ENCODE assay signal across 22 cellular contexts in genomic region chrX:64334467-64334866, GRCh38.
"Had no signal": no experiment of that assay in that cellular context is flagged by ENCODE, and none has a peak within 500 bp of the region (broad histone marks: within the 10 kb centered on the region; RNA-seq: fewer than 3 reads in every experiment).

No MANE protein-coding gene starts in this region.

- H3K4me1 ChIP-seq: heart left ventricle, left ventricle myocardium inferior, right atrium auricular region, right lobe of liver, stomach, tibial nerve, upper lobe of left lung had no signal

- H3K9me3 ChIP-seq: heart left ventricle, left ventricle myocardium inferior, neutrophil, right atrium auricular region, right lobe of liver, stomach, tibial nerve, upper lobe of left lung had no signal

- DNase-seq: glutamatergic neuron; heart left ventricle; islet precursor cell; left ventricle myocardium inferior; mesendoderm; naive thymus-derived CD4-positive, alpha-beta T cell; occipital lobe; right lobe of liver; stimulated activated CD4-positive, alpha-beta T cell treated with anti-CD3 and anti-CD28 coated beads, Interleukin-12 subunit alpha, Interleukin-12 subunit beta, amount 100 ng/mL, for 4 hours; stimulated activated CD4-positive, alpha-beta T cell treated with anti-CD3 and anti-CD28 coated beads, Interleukin-15, amount 100 ng/mL, for 24 hours; stimulated activated CD4-positive, alpha-beta T cell treated with anti-CD3 and anti-CD28 coated beads, Interleukin-2, amount 100 ng/mL, for 24 hours; stimulated activated CD4-positive, alpha-beta T cell treated with anti-CD3 and anti-CD28 coated beads, Interleukin-4, amount 100 ng/mL, for 1 hour; stimulated activated naive B cell treated with anti-CD40 and anti-IgM and Interleukin-4, amounts not matched to agents 10 μg/mL and 1 μg/mL and 100 μg/mL, for 72 hours; stimulated activated naive CD8-positive, alpha-beta T cell treated with anti-CD3 and anti-CD28 coated beads, Interleukin-15, Interleukin-2, amounts not matched to agents 100 U/mL and 50 U/mL, for 24 hours; stomach; upper lobe of left lung had no signal

- H3K4me3 ChIP-seq: heart left ventricle, left ventricle myocardium inferior, lung, right atrium auricular region, right lobe of liver, stomach, tibial nerve, upper lobe of left lung had no signal

- H3K27me3 ChIP-seq: heart left ventricle, neutrophil, right atrium auricular region, stomach, tibial nerve, upper lobe of left lung had no signal

- ATAC-seq: heart left ventricle; naive thymus-derived CD4-positive, alpha-beta T cell; natural killer cell treated with Interleukin-12 subunit alpha and Interleukin-12 subunit beta and Interleukin-15 and Interleukin-18, amount 100 ng/mL, for 72 hours; right lobe of liver; stimulated activated naive B cell treated with anti-CD40 and anti-IgM and Interleukin-4, amounts not matched to agents 10 μg/mL and 1 μg/mL and 100 μg/mL, for 72 hours; stimulated activated naive CD8-positive, alpha-beta T cell treated with anti-CD3 and anti-CD28 coated beads, Interleukin-15, Interleukin-2, amounts not matched to agents 100 U/mL and 50 U/mL, for 24 hours had no signal

- H3K36me3 ChIP-seq: left ventricle myocardium inferior, neutrophil, right atrium auricular region, right lobe of liver, upper lobe of left lung had no signal

- H3K27ac ChIP-seq: heart left ventricle, left ventricle myocardium inferior, neutrophil, right atrium auricular region, right lobe of liver, stomach, tibial nerve, upper lobe of left lung had no signal

- FAIRE-seq: urothelium cell line had no signal
